Comparison of ENCODE assay signal across 31 cellular contexts in genomic region chr5:74669824-74670223, GRCh38.
"Had no signal": no experiment of that assay in that cellular context is flagged by ENCODE, and none has a peak within 500 bp of the region (broad histone marks: within the 10 kb centered on the region; RNA-seq: fewer than 3 reads in every experiment).

No MANE protein-coding gene starts in this region.

- H3K27me3 ChIP-seq: neural progenitor cell, ovary, thyroid gland, tibial nerve, upper lobe of left lung, vagina had no signal

- H3K27me3 Mint-ChIP-seq: stimulated activated naive CD8-positive, alpha-beta T cell treated with anti-CD3 and anti-CD28 coated beads, Interleukin-15, amount 100 ng/mL, for 72 hours had no signal

- H3K27ac ChIP-seq: neural progenitor cell, ovary, parathyroid adenoma, psoas muscle, skin epidermis, spleen, thoracic aorta, thyroid gland, tibial nerve, upper lobe of left lung, vagina had no signal

- ATAC-seq: psoas muscle; right cardiac atrium; sciatic nerve; stimulated activated memory B cell treated with anti-CD40 and anti-IgM and Interleukin-4, amounts not matched to agents 10 μg/mL and 1 μg/mL and 100 μg/mL, for 72 hours; stimulated activated naive CD8-positive, alpha-beta T cell treated with anti-CD3 and anti-CD28 coated beads, Interleukin-15, amount 100 ng/mL, for 72 hours; stimulated activated naive CD8-positive, alpha-beta T cell treated with anti-CD3 and anti-CD28 coated beads, Interleukin-15, Interleukin-2, amounts not matched to agents 100 U/mL and 50 U/mL, for 24 hours had no signal

- H3K4me3 ChIP-seq: neural progenitor cell, ovary, psoas muscle, skin epidermis, smooth muscle cell, spleen, thoracic aorta, thyroid gland, tibial nerve, upper lobe of left lung, vagina had no signal

- H3K9me3 ChIP-seq: ovary, psoas muscle, thoracic aorta, thyroid gland, tibial nerve, upper lobe of left lung, vagina had no signal

- H3K4me1 ChIP-seq: neural progenitor cell, psoas muscle, spleen had no signal

- H3K36me3 ChIP-seq: neural progenitor cell, ovary, spleen, thoracic aorta, thyroid gland, tibial nerve, upper lobe of left lung, vagina had no signal

- H3K27ac Mint-ChIP-seq: natural killer cell; nephron; neural progenitor cell; progenitor cell of endocrine pancreas; stimulated activated memory B cell treated with anti-CD40 and anti-IgM and Interleukin-4, amounts not matched to agents 10 μg/mL and 1 μg/mL and 100 μg/mL, for 72 hours; stimulated activated naive CD8-positive, alpha-beta T cell treated with anti-CD3 and anti-CD28 coated beads, Interleukin-15, amount 100 ng/mL, for 72 hours had no signal

- H3K9me3 Mint-ChIP-seq: natural killer cell; nephron; neural progenitor cell; stimulated activated naive CD8-positive, alpha-beta T cell treated with anti-CD3 and anti-CD28 coated beads, Interleukin-15, amount 100 ng/mL, for 72 hours had no signal

- H3K4me1 Mint-ChIP-seq: natural killer cell; stimulated activated memory B cell treated with anti-CD40 and anti-IgM and Interleukin-4, amounts not matched to agents 10 μg/mL and 1 μg/mL and 100 μg/mL, for 72 hours; stimulated activated naive CD8-positive, alpha-beta T cell treated with anti-CD3 and anti-CD28 coated beads, Interleukin-15, amount 100 ng/mL, for 72 hours had no signal

- DNase-seq: natural killer cell; occipital lobe; ovary; posterior cingulate gyrus; psoas muscle; spleen; stimulated activated CD4-positive, alpha-beta T cell treated with anti-CD3 and anti-CD28 coated beads, Interleukin-12 subunit alpha, Interleukin-12 subunit beta, amount 100 ng/mL, for 4 hours; stimulated activated CD4-positive, alpha-beta T cell treated with anti-CD3 and anti-CD28 coated beads, Interleukin-1b, Interleukin-23, amount 100 ng/mL, for 48 hours; stimulated activated CD4-positive, alpha-beta T cell treated with anti-CD3 and anti-CD28 coated beads, Interleukin-4, amount 100 ng/mL, for 1 hour; stimulated activated CD4-positive, alpha-beta T cell treated with anti-CD3 and anti-CD28 coated beads, Interleukin-4, amount 100 ng/mL, for 4 hours; stimulated activated CD8-positive, alpha-beta memory T cell treated with anti-CD3 and anti-CD28 coated beads, Interleukin-4, amount 100 ng/mL, for 48 hours; stimulated activated naive CD4-positive, alpha-beta T cell; stimulated activated naive CD8-positive, alpha-beta T cell treated with anti-CD3 and anti-CD28 coated beads, Interleukin-15, amount 100 ng/mL, for 72 hours; stimulated activated naive CD8-positive, alpha-beta T cell treated with anti-CD3 and anti-CD28 coated beads, Interleukin-15, Interleukin-2, amounts not matched to agents 100 U/mL and 50 U/mL, for 24 hours; substantia nigra; thyroid gland; trophoblast cell; upper lobe of left lung had no signal

- H3K79me2 ChIP-seq: parathyroid adenoma had no signal

- H3K4me3 Mint-ChIP-seq: natural killer cell; nephron; neural progenitor cell; stimulated activated memory B cell treated with anti-CD40 and anti-IgM and Interleukin-4, amounts not matched to agents 10 μg/mL and 1 μg/mL and 100 μg/mL, for 72 hours; stimulated activated naive CD8-positive, alpha-beta T cell treated with anti-CD3 and anti-CD28 coated beads, Interleukin-15, amount 100 ng/mL, for 72 hours had no signal

- H3K4me2 ChIP-seq: neural progenitor cell, smooth muscle cell had no signal

- FAIRE-seq: urothelium cell line had no signal

- H3K9ac ChIP-seq: neural progenitor cell, parathyroid adenoma had no signal

- H2AFZ ChIP-seq: neural progenitor cell, parathyroid adenoma had no signal

- H3K36me3 Mint-ChIP-seq: natural killer cell, neural progenitor cell had no signal
